In genomic region chr22:49583886-49584505, GRCh38 we compare ENCODE assay signal across 19 cellular contexts.
"Had no signal": no experiment of that assay in that cellular context is flagged by ENCODE, and none has a peak within 500 bp of the region (broad histone marks: within the 10 kb centered on the region; RNA-seq: fewer than 3 reads in every experiment).

No MANE protein-coding gene starts in this region.

- DNase-seq: erythroblast; foreskin keratinocyte; left colon; mammary epithelial cell; mucosa of descending colon; naive thymus-derived CD8-positive, alpha-beta T cell; psoas muscle; retina; right lobe of liver; spleen; stimulated activated CD4-positive, alpha-beta T cell treated with anti-CD3 and anti-CD28 coated beads, Interleukin-15, amount 100 ng/mL, for 24 hours; stimulated activated CD4-positive, alpha-beta T cell treated with anti-CD3 and anti-CD28 coated beads, Interleukin-1b, Interleukin-23, amount 100 ng/mL, for 48 hours; stimulated activated CD4-positive, alpha-beta T cell treated with anti-CD3 and anti-CD28 coated beads, Interleukin-4, amount 100 ng/mL, for 24 hours; upper lobe of right lung had no signal

- H3K9me3 ChIP-seq: neutrophil, psoas muscle, upper lobe of right lung, vagina had no signal

- ATAC-seq: foreskin keratinocyte; left colon; mucosa of descending colon; naive thymus-derived CD8-positive, alpha-beta T cell; psoas muscle; right lobe of liver; stimulated activated memory B cell treated with anti-CD40 and anti-IgM and Interleukin-4, amounts not matched to agents 10 μg/mL and 1 μg/mL and 100 μg/mL, for 72 hours; upper lobe of right lung had no signal

- H3K4me3 ChIP-seq: hepatocyte, mucosa of descending colon, psoas muscle, right lobe of liver, spleen, tibial artery, upper lobe of right lung, vagina had no signal

- H3K4me1 ChIP-seq: foreskin keratinocyte, psoas muscle, right lobe of liver, tibial artery, upper lobe of right lung, vagina had no signal

- H3K27me3 ChIP-seq: foreskin keratinocyte, hepatocyte, neutrophil, right lobe of liver, spleen, tibial artery, upper lobe of right lung, vagina had no signal

- H3K36me3 ChIP-seq: neutrophil, right lobe of liver, tibial artery, upper lobe of right lung, vagina had no signal

- H3K27ac ChIP-seq: foreskin keratinocyte, hepatocyte, neutrophil, psoas muscle, right lobe of liver, spleen, tibial artery, upper lobe of right lung, vagina had no signal
